Comparison of ENCODE assay signal across 27 cellular contexts in the genomic region with DNA sequence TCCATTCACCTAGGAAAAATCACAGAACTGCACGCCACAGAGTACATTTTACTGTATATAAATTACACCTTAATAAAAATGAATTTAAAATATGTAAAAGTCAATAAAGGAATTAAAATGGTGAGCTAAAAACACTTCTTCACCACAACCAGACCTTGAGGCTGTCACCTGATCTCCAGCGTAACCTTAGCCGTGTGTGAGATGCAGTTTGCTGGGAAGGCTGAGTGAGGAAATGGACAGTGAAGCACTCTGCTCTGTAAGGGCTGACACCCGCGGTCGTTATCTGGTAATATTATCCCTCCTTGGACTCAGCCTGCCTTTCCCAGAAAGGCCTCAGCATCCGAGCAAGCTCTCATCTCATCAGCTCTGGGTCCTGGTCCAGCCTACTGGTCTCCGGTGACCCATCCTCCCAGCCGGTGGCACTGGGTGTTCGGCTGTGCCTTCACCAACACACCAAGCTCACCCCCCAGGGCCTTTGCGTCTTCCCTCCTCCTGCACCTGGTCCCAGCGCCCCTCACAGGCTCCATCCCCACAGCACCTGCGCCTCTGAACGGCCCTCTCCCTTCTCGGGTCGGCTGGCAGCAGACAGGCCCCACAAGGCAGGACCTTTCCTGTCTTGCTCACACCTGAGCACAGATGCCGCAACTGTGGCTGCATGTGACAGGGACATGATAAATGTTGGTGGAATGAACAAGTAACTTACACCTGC. TPM values are rescaled to one million over a fixed set of nuclear protein-coding genes. Genes with fewer than 3 reads are reported as not detected.
DNase-seq lines count a peak whose midpoint lies in the region; ATAC-seq and TF ChIP-seq lines count a peak whose summit lies in the region.
"Had no signal": no experiment of that assay in that cellular context is flagged by ENCODE, and none has a peak within 500 bp of the region (broad histone marks: within the 10 kb centered on the region; RNA-seq: fewer than 3 reads in every experiment).

No MANE protein-coding gene starts in this region.

- H2AK5ac ChIP-seq in mesenchymal stem cell (ENCODE audit: low read length, severe bottlenecking) = no peak overlapping the region

- H3K27ac Mint-ChIP-seq in Caco-2 (ENCODE audit: unreplicated experiment) (peak overlapping the region; percentile 64), chondrocyte (ENCODE audit: unreplicated experiment) (no peak overlapping the region)
- H3K27ac Mint-ChIP-seq: CD8-positive, alpha-beta T cell; GM23338 had no signal

- H3K9me3 ChIP-seq in Caco-2 (no peaks in the 10 kb centered on the region), mesenchymal stem cell (ENCODE audit: control insufficient read depth, low read length) (no peaks in the 10 kb centered on the region)

- no peak for TF ChIP-seq CTCF in Caco-2 (IDR thresholded peaks at IDR 0.05; ENCODE audit: insufficient read depth in 1 of 2, low read depth in 1 of 2, low read length in 1 of 2, severe bottlenecking in 1 of 2, unreplicated experiment in 1 of 2)
- TF ChIP-seq CTCF in chondrocyte (IDR thresholded peaks at IDR 0.05) = no peak

- peak overlapping the region; percentile 74 for H4K91ac ChIP-seq in mesenchymal stem cell (ENCODE audit: low read length)

- H3K14ac ChIP-seq in mesenchymal stem cell (ENCODE audit: low read length in 2 of 2) = no peak overlapping the region

- intact Hi-C loops in Caco-2 (cut with micrococcal nuclease; ENCODE audit: unreplicated experiment) = no loop called here

- H3K4me1 Mint-ChIP-seq in Caco-2 (ENCODE audit: low read depth, unreplicated experiment) (peaks cover 18% of the 10 kb centered on the region), chondrocyte (ENCODE audit: low read depth) (no peaks in the 10 kb centered on the region)
- H3K4me1 Mint-ChIP-seq: GM23338 had no signal

- H4K8ac ChIP-seq in mesenchymal stem cell (ENCODE audit: low read length) = no peak overlapping the region

- H3K36me3 Mint-ChIP-seq in Caco-2 (ENCODE audit: insufficient read depth, unreplicated experiment) (peaks cover 95% of the 10 kb centered on the region), chondrocyte (ENCODE audit: low read depth) (peaks cover 53% of the 10 kb centered on the region)

- H3K27me3 Mint-ChIP-seq in Caco-2 (ENCODE audit: insufficient read depth, unreplicated experiment) (no peaks in the 10 kb centered on the region), chondrocyte (ENCODE audit: low read depth) (no peaks in the 10 kb centered on the region)

- WGBS in mesenchymal stem cell = 93% methylated on average over 14 of the region's 17 CpGs

- H2BK120ac ChIP-seq in mesenchymal stem cell (ENCODE audit: low read depth, low read length) = no peak overlapping the region

- no peaks in the 10 kb centered on the region for H3K4me1 ChIP-seq in Caco-2
- no peaks in the 10 kb centered on the region for H3K4me1 ChIP-seq in mesenchymal stem cell (ENCODE audit: control insufficient read depth, insufficient read depth, low read depth, low read length)

- POLR2A ChIA-PET in Caco-2 (lab: Charles Lee) = no interaction called here

- no peak overlapping the region for H2BK15ac ChIP-seq in mesenchymal stem cell (ENCODE audit: low read depth, poor library complexity, severe bottlenecking)

- H3K18ac ChIP-seq in mesenchymal stem cell (ENCODE audit: low read depth in 1 of 2, low read length in 2 of 2) = no peak overlapping the region

- H3K27ac ChIP-seq in mesenchymal stem cell (ENCODE audit: low read length, poor library complexity, severe bottlenecking) = no peak overlapping the region

- no peaks in the 10 kb centered on the region for H3K79me1 ChIP-seq in mesenchymal stem cell (replicated peaks; ENCODE audit: low read length, poor library complexity, severe bottlenecking)

- no peak overlapping the region for H2AFZ ChIP-seq in mesenchymal stem cell (ENCODE audit: low read depth, low read length)
- H2AFZ ChIP-seq: GM23338 had no signal

- H3K4ac ChIP-seq in mesenchymal stem cell (ENCODE audit: low read depth in 1 of 2, low read length in 2 of 2) = no peak overlapping the region

- H2BK12ac ChIP-seq in mesenchymal stem cell (ENCODE audit: low read length in 2 of 2) = no peak overlapping the region

- H3K9me3 Mint-ChIP-seq in Caco-2 (ENCODE audit: unreplicated experiment) (no peaks in the 10 kb centered on the region), chondrocyte (ENCODE audit: low read depth) (no peaks in the 10 kb centered on the region)
- H3K9me3 Mint-ChIP-seq: CD8-positive, alpha-beta T cell; GM23338 had no signal

- no TSS peak for BruUV-seq in Caco-2 (replicated peaks; lab: Mats Ljungman, UMichigan)

- H3K4me3 ChIP-seq in Caco-2 (ENCODE audit: low read depth, low read length) (no peak overlapping the region), mesenchymal stem cell (ENCODE audit: insufficient read depth in 1 of 2, low read depth in 1 of 2, low read length in 2 of 2) (no peak overlapping the region)
- H3K4me3 ChIP-seq: GM23338 had no signal

- DNase-seq in Caco-2 (no peak), NCI-H2107 treated with DMSO at 0.1 percent for 48 hours (lab: John Stamatoyannopoulos, UW; ENCODE audit: unreplicated experiment) (peak; percentile 76), chondrocyte (ENCODE audit: low spot score) (peak; percentile 89), mesenchymal stem cell (no peak), DMS 273 treated with DMSO at 0.1 percent for 48 hours (lab: John Stamatoyannopoulos, UW) (no peak)
- DNase-seq: 8988T; AML-193; C1 segment of cervical spinal cord; Calu3; CD8-positive, alpha-beta T cell; EL; GF-D8; HCEC 1CT; Kasumi-1; NCI-H1694; NCI-H2081 treated with DMSO at 0.1 percent for 48 hours; NCI-H2227 treated with DMSO at 0.1 percent for 48 hours; NCI-H510A; NCI-H774; PC-3; RPMI8226; SHP77 had no signal

- CTCF ChIA-PET in Caco-2 (lab: Charles Lee) = no interaction called here

- H3K9ac ChIP-seq in mesenchymal stem cell (ENCODE audit: low read length) = no peak overlapping the region

- no peak for ATAC-seq in GM19324 (IDR thresholded peaks at IDR 0.05; ENCODE audit: low FRiP score, unreplicated experiment)
- no peak for ATAC-seq in GM19452 (IDR thresholded peaks at IDR 0.05; ENCODE audit: unreplicated experiment)
- ATAC-seq in HG03571 (IDR thresholded peaks at IDR 0.05; ENCODE audit: unreplicated experiment) = no peak
- ATAC-seq: CD8-positive, alpha-beta T cell; GM23338; PC-3 had no signal

- no peak overlapping the region for H3K4me2 ChIP-seq in mesenchymal stem cell (ENCODE audit: low read length, poor library complexity, severe bottlenecking)
- H3K4me2 ChIP-seq: GM23338 had no signal

- peaks cover 5% of the 10 kb centered on the region for H3K36me3 ChIP-seq in Caco-2 (ENCODE audit: control insufficient read depth, insufficient read depth, low read length)
- peaks cover 49 to 67% of the 10 kb centered on the region in 2 experiments for H3K36me3 ChIP-seq in mesenchymal stem cell (ENCODE audit: control insufficient read depth in 1 of 2, insufficient read depth in 2 of 2, low read depth in 1 of 2, low read length in 2 of 2)

- H2BK5ac ChIP-seq in mesenchymal stem cell (ENCODE audit: low read depth, low read length, poor library complexity, severe bottlenecking) = no peak overlapping the region

- H3K23ac ChIP-seq in mesenchymal stem cell (ENCODE audit: low read length in 2 of 2) = peak overlapping the region in 1 of 2 experiments; percentile 18

- H3K4me3 Mint-ChIP-seq in Caco-2 (ENCODE audit: unreplicated experiment) = no peak overlapping the region
- H3K4me3 Mint-ChIP-seq in chondrocyte (ENCODE audit: unreplicated experiment) = no peak overlapping the region
- H3K4me3 Mint-ChIP-seq: CD8-positive, alpha-beta T cell; GM23338 had no signal

- no peaks in the 10 kb centered on the region for H3K27me3 ChIP-seq in Caco-2 (replicated peaks; ENCODE audit: control insufficient read depth, insufficient read depth, low read length)
- H3K27me3 ChIP-seq in mesenchymal stem cell (ENCODE audit: control insufficient read depth in 1 of 2, insufficient read depth in 1 of 2, low read length in 2 of 2) = no peaks in the 10 kb centered on the region

RNA-seq across cellular contexts. Expression of a gene that starts 12.9 kb away (rescaled TPM):
- total RNA-seq in Caco-2 (2022) = not detected in 2 replicates
- not detected in 3 replicates for total RNA-seq in chondrocyte
- not detected for polyA plus RNA-seq in mesenchymal stem cell (2013, experiment 1 of 2)
- polyA plus RNA-seq in mesenchymal stem cell (2013, experiment 2 of 2) = not detected
- total RNA-seq: Calu3; CD8-positive, alpha-beta T cell; MCF 10A; PC-3 had no signal

RNA-seq across cellular contexts. Expression of a gene that starts 21.1 kb away (rescaled TPM):
- total RNA-seq in Caco-2 (2022) = not detected in 2 replicates
- not detected in 3 replicates for total RNA-seq in chondrocyte
- not detected for polyA plus RNA-seq in mesenchymal stem cell (2013, experiment 1 of 2)
- polyA plus RNA-seq in mesenchymal stem cell (2013, experiment 2 of 2) = not detected
- total RNA-seq: Calu3; CD8-positive, alpha-beta T cell; MCF 10A; PC-3 had no signal
- polyA plus RNA-seq: GM23338 had no signal

RNA-seq across cellular contexts. Expression of a gene that starts 55.6 kb away (rescaled TPM):
- total RNA-seq in Caco-2 (2022) (167 and 170 TPM in 2 replicates), chondrocyte (44.7 to 65.7 TPM (median 48.0 TPM) in 3 replicates)
- polyA plus RNA-seq in mesenchymal stem cell (2013, experiment 1 of 2) = 4.5 TPM
- 3.9 TPM for polyA plus RNA-seq in mesenchymal stem cell (2013, experiment 2 of 2)

RNA-seq across cellular contexts. Expression of a gene that starts 55.9 kb away (rescaled TPM):
- total RNA-seq in Caco-2 (2022) (29.8 and 39.9 TPM in 2 replicates), chondrocyte (18.5 to 19.5 TPM (median 19.0 TPM) in 3 replicates)
- polyA plus RNA-seq in mesenchymal stem cell (2013, experiment 1 of 2) = 15.3 TPM
- 15.8 TPM for polyA plus RNA-seq in mesenchymal stem cell (2013, experiment 2 of 2)

Comparison
In these comparisons a context has a peak if more than half of its experiments do, and no peak if none do; other contexts are left out.
1. DNase-seq: peak in NCI-H2107 treated with DMSO at 0.1 percent for 48 hours (single experiment) and chondrocyte (single experiment); none in Caco-2 (0 of 2), mesenchymal stem cell (single experiment) and DMS 273 treated with DMSO at 0.1 percent for 48 hours (single experiment).